In genomic region chr15:75673426-75674247, GRCh38 we compare ENCODE assay signal across 9 cellular contexts. TPM values are rescaled to one million over a fixed set of nuclear protein-coding genes. Genes with fewer than 3 reads are reported as not detected.
DNase-seq lines count a peak whose midpoint lies in the region; ATAC-seq and TF ChIP-seq lines count a peak whose summit lies in the region.
"Had no signal": no experiment of that assay in that cellular context is flagged by ENCODE, and none has a peak within 500 bp of the region (broad histone marks: within the 10 kb centered on the region; RNA-seq: fewer than 3 reads in every experiment).

No MANE protein-coding gene starts in this region.

- H3K4me3 ChIP-seq in esophagus muscularis mucosa (peak overlapping the region in 2 of 4 donors; percentile 1 to 7), aorta (ENCODE audit: low read length in 2 of 2) (no peak overlapping the region)

- peak; percentile 23 for DNase-seq in NCI-H2107 treated with DMSO at 0.1 percent for 48 hours (lab: John Stamatoyannopoulos, UW; ENCODE audit: unreplicated experiment)
- no peak for DNase-seq in NCI-H2107 (lab: John Stamatoyannopoulos, UW)
- DNase-seq in esophagus muscularis mucosa (ENCODE audit: extremely low spot score) = no peak
- DNase-seq in myocyte (ENCODE audit: low read depth) = peak; percentile 40
- DNase-seq in aorta = peak; percentile 94 to 96
- no peak for DNase-seq in GM20000 (ENCODE audit: low spot score)
- no peak for DNase-seq in posterior cingulate gyrus
- no peak for DNase-seq in GM10266 (ENCODE audit: extremely low spot score)
- DNase-seq: activated gamma-delta T cell treated with Interleukin-2 at 50 U/mL for 16 hours had no signal

- intact Hi-C loops in esophagus muscularis mucosa (cut with DNase I) (no loop called here), aorta (cut with DNase I) (loop anchor here in 1 of 2 donors (5.0 kb wide), 1 partner anchor 36 kb away; no protein-coding TSS in a partner anchor), posterior cingulate gyrus (cut with DNase I) (no loop called here)

- peak overlapping the region; percentile 78 to 88 (median 87) for H3K27ac ChIP-seq in esophagus muscularis mucosa (replicated peaks in 1 of 4)
- peak overlapping the region; percentile 71 to 96 for H3K27ac ChIP-seq in aorta (ENCODE audit: low read depth in 1 of 2, low read length in 2 of 2)

- peak; percentile 82 for ATAC-seq in aorta (ENCODE audit: low FRiP score)

- no peak for TF ChIP-seq POLR2A in esophagus muscularis mucosa (IDR thresholded peaks at IDR 0.05; ENCODE audit: low read depth)

- peaks cover 0 to 46% (median 29%) of the 10 kb centered on the region in 4 donors for H3K36me3 ChIP-seq in esophagus muscularis mucosa
- peaks cover 0 to 5% of the 10 kb centered on the region in 2 donors for H3K36me3 ChIP-seq in aorta (ENCODE audit: control insufficient read depth in 1 of 2, insufficient read depth in 2 of 2, low read length in 1 of 2)

- H3K27me3 ChIP-seq in esophagus muscularis mucosa = no peaks in the 10 kb centered on the region
- no peaks in the 10 kb centered on the region for H3K27me3 ChIP-seq in aorta (ENCODE audit: control insufficient read depth in 1 of 2, insufficient read depth in 2 of 2, low read length in 1 of 2)

- 45% methylated on average over 10 of the region's 10 CpGs for WGBS in esophagus muscularis mucosa
- WGBS in aorta, 2 donors = 16 to 18% methylated on average over 10 of the region's 10 CpGs

- H3K4me1 ChIP-seq in esophagus muscularis mucosa = peaks cover 27 to 68% (median 66%) of the 10 kb centered on the region in 4 donors
- H3K4me1 ChIP-seq in aorta (ENCODE audit: control insufficient read depth in 1 of 2, insufficient read depth in 2 of 2, low read length in 2 of 2) = no peaks in the 10 kb centered on the region

- no peak for TF ChIP-seq EP300 in esophagus muscularis mucosa (IDR thresholded peaks at IDR 0.05)

- TF ChIP-seq CTCF in esophagus muscularis mucosa (IDR thresholded peaks at IDR 0.05) (no peak), GM20000 (IDR thresholded peaks at IDR 0.05; ENCODE audit: extremely low read depth, missing control alignments) (no peak), GM10266 (IDR thresholded peaks at IDR 0.05; ENCODE audit: control insufficient read depth, insufficient read depth, low read depth, missing control alignments) (no peak)

- H3K9me3 ChIP-seq in esophagus muscularis mucosa (no peaks in the 10 kb centered on the region), aorta (ENCODE audit: control insufficient read depth, low read length) (no peaks in the 10 kb centered on the region)

RNA-seq across cellular contexts. Expression of gene SNX33, which starts 25.9 kb away (rescaled TPM):
- total RNA-seq in esophagus muscularis mucosa = 10 to 100 TPM; 27.8 to 47.6 (median 40.1) TPM
- 17.0 and 19.5 TPM in 2 replicates for total RNA-seq in myocyte
- 24.4 TPM for polyA plus RNA-seq in myocyte (2012)
- total RNA-seq in aorta = 10 to 100 TPM; 30.9 to 59.5 TPM
- 10 to 100 TPM in 1 of 2 donors, 1 to 10 TPM in 1; 6.3 to 26.7 TPM for polyA plus RNA-seq in aorta

RNA-seq across cellular contexts. Expression of gene IMP3, which starts 33.6 kb away (rescaled TPM):
- total RNA-seq in esophagus muscularis mucosa = 10 to 100 TPM; 49.0 to 83.5 (median 62.1) TPM
- 127 and 146 TPM in 2 replicates for total RNA-seq in myocyte
- 52.5 TPM for polyA plus RNA-seq in myocyte (2012)
- total RNA-seq in aorta = 10 to 100 TPM; 35.2 to 46.1 TPM
- polyA plus RNA-seq in aorta = 10 to 100 TPM; 38.7 to 47.0 TPM

RNA-seq across cellular contexts. Expression of gene CSPG4, which starts 39.0 kb away (rescaled TPM):
- total RNA-seq in esophagus muscularis mucosa = 100 to 1,000 TPM; 133 to 386 (median 182) TPM
- 6.2 and 19.6 TPM in 2 replicates for total RNA-seq in myocyte
- 21.0 TPM for polyA plus RNA-seq in myocyte (2012)
- 100 to 1,000 TPM in 1 of 2 donors, 10 to 100 TPM in 1; 86.8 to 160 TPM for total RNA-seq in aorta
- polyA plus RNA-seq in aorta = 10 to 100 TPM; 10.6 to 45.1 TPM

RNA-seq across cellular contexts. Expression of gene SNUPN, which starts 48.1 kb away (rescaled TPM):
- total RNA-seq in esophagus muscularis mucosa (10 to 100 TPM; 16.6 to 23.4 (median 18.8) TPM), myocyte (30.4 and 33.0 TPM in 2 replicates), aorta (10 to 100 TPM; 16.3 to 20.9 TPM)
- 26.2 TPM for polyA plus RNA-seq in myocyte (2012)
- 10 to 100 TPM; 17.9 to 18.7 TPM for polyA plus RNA-seq in aorta

Comparison
In these comparisons a context has a peak if more than half of its experiments do, and no peak if none do; other contexts are left out.
1. DNase-seq: peak in NCI-H2107 treated with DMSO at 0.1 percent for 48 hours (single experiment), myocyte (single experiment) and aorta (2 of 2); none in NCI-H2107 (single experiment), esophagus muscularis mucosa (single experiment), GM20000 (single experiment), posterior cingulate gyrus (0 of 10) and GM10266 (single experiment).